In the genomic region with DNA sequence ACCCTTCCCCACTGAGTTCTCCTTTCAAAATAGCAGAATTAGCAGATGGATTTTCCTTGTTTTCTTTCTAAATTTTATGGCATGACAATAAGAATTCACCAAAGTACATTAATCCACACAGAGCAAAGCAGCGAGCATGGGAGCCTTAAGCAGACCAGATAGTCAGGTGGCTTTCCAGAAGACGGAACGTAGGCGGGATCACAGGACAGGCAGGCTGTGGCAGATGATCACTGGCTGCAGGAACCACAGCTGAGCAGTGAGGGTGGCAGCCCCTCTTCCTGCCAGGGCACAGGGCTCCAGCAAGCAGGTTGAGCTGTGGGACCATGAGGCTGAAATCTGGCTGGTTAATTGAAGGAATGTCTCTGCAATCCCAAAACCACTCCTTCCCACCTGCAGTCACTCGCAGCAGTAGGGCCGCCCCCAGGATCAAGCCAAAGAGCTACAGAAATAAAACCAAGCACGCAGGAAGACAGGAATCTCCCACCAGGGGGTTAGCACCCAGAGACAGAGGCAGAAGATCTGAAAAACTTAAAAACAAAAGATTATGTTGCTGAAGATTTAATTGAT, we compare ENCODE assay signal across 31 cellular contexts.
"Had no signal": no experiment of that assay in that cellular context is flagged by ENCODE, and none has a peak within 500 bp of the region (broad histone marks: within the 10 kb centered on the region; RNA-seq: fewer than 3 reads in every experiment).

No MANE protein-coding gene starts in this region.

- H3K27me3 ChIP-seq: brain microvascular endothelial cell, esophagus muscularis mucosa, neutrophil, pancreas, stomach, suprapubic skin, tibial artery, upper lobe of right lung had no signal

- H3K27me3 Mint-ChIP-seq: activated CD4-positive, alpha-beta memory T cell treated with anti-CD3 and anti-CD28 coated beads for 36 hours; T-cell had no signal

- H3K4me1 ChIP-seq: esophagus muscularis mucosa, left ventricle myocardium inferior, pancreas, psoas muscle, stomach, suprapubic skin, tibial artery, upper lobe of right lung had no signal

- H3K36me3 ChIP-seq: brain microvascular endothelial cell, esophagus muscularis mucosa, heart right ventricle, left ventricle myocardium inferior, neutrophil, pancreas, stomach, suprapubic skin, tibial artery, upper lobe of right lung had no signal

- DNase-seq: activated CD4-positive, alpha-beta memory T cell treated with anti-CD3 and anti-CD28 coated beads for 36 hours; activated CD4-positive, alpha-beta T cell treated with anti-CD3 and anti-CD28 coated beads for 48 hours; activated CD8-positive, alpha-beta memory T cell treated with anti-CD3 and anti-CD28 coated beads, Interleukin-2, amount 50 U/mL, for 4 hours; activated gamma-delta T cell treated with Interleukin-2 at 50 U/mL for 16 hours; activated naive CD4-positive, alpha-beta T cell treated with anti-CD3 and anti-CD28 coated beads, Interleukin-2, amount 50 U/mL, for 16 hours; activated T-cell treated with anti-CD3 and anti-CD28 coated beads, Interleukin-2, amount 50 U/mL, for 1 hour; amniotic stem cell; brain microvascular endothelial cell; cortex of kidney; foreskin melanocyte; heart right ventricle; left ventricle myocardium inferior; mesendoderm; mucosa of descending colon; pancreas; psoas muscle; stimulated activated CD4-positive, alpha-beta T cell treated with anti-CD3 and anti-CD28 coated beads, Interleukin-2, amount 100 ng/mL, for 24 hours; stimulated activated naive B cell treated with anti-CD40 and anti-IgM and Interleukin-4, amounts not matched to agents 10 μg/mL and 1 μg/mL and 100 μg/mL, for 72 hours; stomach; T-cell; upper lobe of right lung had no signal

- H3K9me3 Mint-ChIP-seq: activated T-helper 1 cell treated with anti-CD3 and anti-CD28 coated beads, Interleukin-12 subunit alpha, Interleukin-12 subunit beta, Interleukin-2, Interleukin-4 antibody, amounts not matched to agents 30 ng/mL and 10 ng/mL and 1 ng/mL, durations not matched to agents 14 hours and 24 hours and 36 hours; natural killer cell treated with Interleukin-12 subunit alpha and Interleukin-12 subunit beta and Interleukin-15 and Interleukin-18, amount 100 ng/mL, for 72 hours; T-helper 2 cell treated with Interferon-gamma antibody and Interleukin-4, amounts not matched to agents 5 μg/mL and 100 μg/mL, for 36 hours had no signal

- H3K36me3 Mint-ChIP-seq: activated CD4-positive, alpha-beta memory T cell treated with anti-CD3 and anti-CD28 coated beads for 36 hours; natural killer cell treated with Interleukin-12 subunit alpha and Interleukin-12 subunit beta and Interleukin-15 and Interleukin-18, amount 100 ng/mL, for 72 hours had no signal

- H3K27ac ChIP-seq: brain microvascular endothelial cell, esophagus muscularis mucosa, heart right ventricle, left ventricle myocardium inferior, neutrophil, pancreas, psoas muscle, stomach, suprapubic skin, tibial artery, upper lobe of right lung had no signal

- H3K4me3 ChIP-seq: esophagus muscularis mucosa, heart right ventricle, left ventricle myocardium inferior, lung, mucosa of descending colon, pancreas, psoas muscle, smooth muscle cell, stomach, suprapubic skin, tibial artery, upper lobe of right lung had no signal

- ATAC-seq: activated CD4-positive, CD25-positive, alpha-beta regulatory T cell treated with anti-CD3 and anti-CD28 coated beads, Interleukin-2, amount 50 U/mL, for 24 hours; heart right ventricle; mucosa of descending colon; natural killer cell treated with Interleukin-12 subunit alpha and Interleukin-12 subunit beta and Interleukin-15 and Interleukin-18, amount 100 ng/mL, for 72 hours; pancreas; psoas muscle; stimulated activated naive B cell treated with anti-CD40 and anti-IgM and Interleukin-4, amounts not matched to agents 10 μg/mL and 1 μg/mL and 100 μg/mL, for 72 hours; T-cell; upper lobe of right lung had no signal

- H3K27ac Mint-ChIP-seq: activated CD4-positive, alpha-beta memory T cell treated with anti-CD3 and anti-CD28 coated beads for 36 hours; activated T-helper 1 cell treated with anti-CD3 and anti-CD28 coated beads, Interleukin-12 subunit alpha, Interleukin-12 subunit beta, Interleukin-2, Interleukin-4 antibody, amounts not matched to agents 30 ng/mL and 10 ng/mL and 1 ng/mL, durations not matched to agents 14 hours and 24 hours and 36 hours; stimulated activated naive B cell treated with anti-CD40 and anti-IgM and Interleukin-4, amounts not matched to agents 10 μg/mL and 1 μg/mL and 100 μg/mL, for 72 hours; T-cell; T-helper 2 cell treated with Interferon-gamma antibody and Interleukin-4, amounts not matched to agents 5 μg/mL and 100 μg/mL, for 36 hours had no signal

- H3K9me3 ChIP-seq: mucosa of descending colon, neutrophil, pancreas, psoas muscle, stomach, suprapubic skin, tibial artery, upper lobe of right lung had no signal

- H3K4me3 Mint-ChIP-seq: activated CD4-positive, alpha-beta memory T cell treated with anti-CD3 and anti-CD28 coated beads for 36 hours; activated T-helper 1 cell treated with anti-CD3 and anti-CD28 coated beads, Interleukin-12 subunit alpha, Interleukin-12 subunit beta, Interleukin-2, Interleukin-4 antibody, amounts not matched to agents 30 ng/mL and 10 ng/mL and 1 ng/mL, durations not matched to agents 14 hours and 24 hours and 36 hours; natural killer cell treated with Interleukin-12 subunit alpha and Interleukin-12 subunit beta and Interleukin-15 and Interleukin-18, amount 100 ng/mL, for 72 hours; stimulated activated naive B cell treated with anti-CD40 and anti-IgM and Interleukin-4, amounts not matched to agents 10 μg/mL and 1 μg/mL and 100 μg/mL, for 72 hours; T-cell; T-helper 2 cell treated with Interferon-gamma antibody and Interleukin-4, amounts not matched to agents 5 μg/mL and 100 μg/mL, for 36 hours had no signal

- H3K4me1 Mint-ChIP-seq: T-cell had no signal
